ENCODE assay signal across 17 cellular contexts in genomic region chr17:53186004-53186403, GRCh38.
DNase-seq lines count a peak whose midpoint lies in the region; ATAC-seq, FAIRE-seq and TF ChIP-seq lines count a peak whose summit lies in the region.
"Had no signal": no experiment of that assay in that cellular context is flagged by ENCODE, and none has a peak within 500 bp of the region (broad histone marks: within the 10 kb centered on the region; RNA-seq: fewer than 3 reads in every experiment).

No MANE protein-coding gene starts in this region.

- no peak overlapping the region for H3K56ac ChIP-seq in H1 (replicated peaks; ENCODE audit: insufficient read length, low read depth, low read length)

- H2AFZ ChIP-seq in H1 (ENCODE audit: low read length), result no peak overlapping the region

- WGBS in H1 (ENCODE audit: extremely low coverage in 1 of 2, insufficient coverage in 1 of 2, insufficient read length in 1 of 2, insufficient replicate concordance in 2 of 2, low coverage in 1 of 2, low lambda C conversion rate in 2 of 2, missing lambda C conversion rate in 1 of 2), 2 experiments, result 83% methylated on average over 2 of the region's 2 CpGs; no CpG with 5 or more reads in 1 of the 2 experiments

- H3K23me2 ChIP-seq in H1 (ENCODE audit: low read depth, low read length), result no peaks in the 10 kb centered on the region

- no peak overlapping the region for H3K4me3 Mint-ChIP-seq in neural crest cell
- H3K4me3 Mint-ChIP-seq: CD4-positive, alpha-beta T cell; HFFc6; IgD-negative memory B cell had no signal

- no peak overlapping the region for H4K5ac ChIP-seq in H1 (ENCODE audit: insufficient read length, low read depth, low read length)

- no peak for TF ChIP-seq CTCF in cardiac muscle cell (IDR thresholded peaks at IDR 0.05; ENCODE audit: low read depth, low read length)
- no peak for TF ChIP-seq CTCF in H1 (IDR thresholded peaks at IDR 0.05; ENCODE audit: control extremely low read depth in 1 of 3, insufficient read depth in 1 of 3, low read depth in 1 of 3, low read length in 3 of 3)
- peak; percentile 24 for TF ChIP-seq CTCF in neural crest cell (conservative IDR thresholded peaks at IDR 0.05)

- DNase-seq in cardiac muscle cell (ENCODE audit: low read depth in 1 of 2, low spot score in 1 of 2), result peak in 1 of 2 donors; percentile 37
- no peak for DNase-seq in Right ventricle myocardium superior
- DNase-seq in H1 (ENCODE audit: low read depth in 1 of 2, low spot score in 2 of 2), result no peak
- no peak for DNase-seq in neural crest cell (ENCODE audit: low read depth, low spot score)
- no peak for DNase-seq in hypothalamus (lab: John Stamatoyannopoulos, UW)
- DNase-seq: ACHN; C1 segment of cervical spinal cord; CD4-positive, alpha-beta T cell; DND-41; GF-D8; GOT3; HCEC 1CT; HFFc6; KG1 had no signal

- H2AK5ac ChIP-seq in H1 (ENCODE audit: low read depth, low read length), result no peak overlapping the region

- H3K27me3 ChIP-seq in cardiac muscle cell (no peaks in the 10 kb centered on the region), H1 (replicated peaks in 1 of 4; ENCODE audit: control insufficient read depth in 3 of 4, extremely low read depth in 1 of 4, insufficient read depth in 3 of 4, low read length in 3 of 4) (no peaks in the 10 kb centered on the region)

- FAIRE-seq in H1 (lab: Jason Lieb, UNC), result no peak

- H3K4me3 ChIP-seq in cardiac muscle cell (no peak overlapping the region), H1 (ENCODE audit: extremely low read depth in 1 of 4, insufficient read depth in 2 of 4, low read depth in 3 of 4, low read length in 4 of 4) (no peak overlapping the region)

- H3K27me3 Mint-ChIP-seq in neural crest cell (ENCODE audit: low read depth), result no peaks in the 10 kb centered on the region
- H3K27me3 Mint-ChIP-seq: CD4-positive, alpha-beta T cell; IgD-negative memory B cell had no signal

- TF ChIP-seq POLR2A in H1 (IDR thresholded peaks at IDR 0.05; ENCODE audit: control extremely low read depth in 1 of 2, low read depth in 2 of 2, low read length in 2 of 2), result no peak

- H3K36me3 ChIP-seq in cardiac muscle cell, result no peaks in the 10 kb centered on the region
- H3K36me3 ChIP-seq in H1 (ENCODE audit: control insufficient read depth in 2 of 4, insufficient read depth in 4 of 4, low read length in 3 of 4), result no peaks in the 10 kb centered on the region

- TF ChIP-seq EP300 in H1 (IDR thresholded peaks at IDR 0.05; ENCODE audit: borderline replicate concordance in 1 of 2, low read depth in 2 of 2, low read length in 2 of 2), result no peak

- CTCF ChIA-PET in H1 (lab: Charles Lee; ENCODE audit: partially characterized antibody), result interaction anchor here (0.7 to 2.8 kb wide), 7 partner anchors 10 to 337 kb away, joined by 3 to 10 read pairs (median 4); no protein-coding TSS in a partner anchor

- H3K9ac ChIP-seq in H1 (replicated peaks in 1 of 4; ENCODE audit: extremely low read depth in 1 of 4, low read depth in 3 of 4, low read length in 3 of 4), result no peak overlapping the region

- no peaks in the 10 kb centered on the region for H3K36me3 Mint-ChIP-seq in neural crest cell (ENCODE audit: low read depth)
- H3K36me3 Mint-ChIP-seq: IgD-negative memory B cell had no signal

- peaks cover 3% of the 10 kb centered on the region for H3K9me3 Mint-ChIP-seq in neural crest cell

- no peak overlapping the region for H2BK12ac ChIP-seq in H1 (ENCODE audit: low read depth, low read length)

- H3K23ac ChIP-seq in H1 (ENCODE audit: insufficient read length), result no peak overlapping the region

- H3K9me3 ChIP-seq in cardiac muscle cell (ENCODE audit: low read depth) (no peaks in the 10 kb centered on the region), H1 (ENCODE audit: insufficient read depth in 2 of 2, low read depth in 1 of 2, low read length in 1 of 2) (no peaks in the 10 kb centered on the region; a peak in 1 of 4 replicates)

- no peaks in the 10 kb centered on the region for H3K4me1 Mint-ChIP-seq in neural crest cell
- H3K4me1 Mint-ChIP-seq: IgD-negative memory B cell had no signal

- H2BK15ac ChIP-seq in H1 (ENCODE audit: low read length), result no peak overlapping the region

- H4K20me1 ChIP-seq in H1 (replicated peaks in 1 of 2; ENCODE audit: control insufficient read depth in 1 of 2, insufficient read depth in 2 of 2, low read length in 2 of 2), result no peaks in the 10 kb centered on the region

- no peak overlapping the region for H3K4me2 ChIP-seq in H1 (ENCODE audit: insufficient read depth in 1 of 2, low read depth in 2 of 2, low read length in 2 of 2)

- H2BK5ac ChIP-seq in H1 (ENCODE audit: low read depth, low read length), result no peak overlapping the region

- no peak overlapping the region for H4K91ac ChIP-seq in H1 (replicated peaks; ENCODE audit: insufficient read length, low read length)

- H3K27ac Mint-ChIP-seq in neural crest cell (ENCODE audit: unreplicated experiment), result peak overlapping the region; percentile 21
- H3K27ac Mint-ChIP-seq: CD4-positive, alpha-beta T cell; HFFc6; IgD-negative memory B cell had no signal

- no peak overlapping the region for H2BK20ac ChIP-seq in H1 (ENCODE audit: low read length)

- H3K27ac ChIP-seq in cardiac muscle cell, result peak overlapping the region; percentile 69
- no peak overlapping the region for H3K27ac ChIP-seq in H1 (ENCODE audit: low read depth, low read length)

- intact Hi-C loops in Right ventricle myocardium superior (cut with DNase I), result no loop called here

- POLR2A ChIA-PET in H1 (lab: Charles Lee; ENCODE audit: partially characterized antibody), result no interaction called here

- H3K79me2 ChIP-seq in H1 (ENCODE audit: control insufficient read depth in 1 of 2, insufficient read depth in 2 of 2, low read length in 2 of 2), result no peaks in the 10 kb centered on the region

- no peak overlapping the region for H3K14ac ChIP-seq in H1 (ENCODE audit: insufficient read length)

- H3K18ac ChIP-seq in H1 (ENCODE audit: extremely low read depth, low read length), result no peak overlapping the region

- H2BK120ac ChIP-seq in H1 (replicated peaks; ENCODE audit: low read depth, low read length), result no peak overlapping the region

- H3K4me1 ChIP-seq in cardiac muscle cell (ENCODE audit: low read depth), result peaks cover 41% of the 10 kb centered on the region
- no peaks in the 10 kb centered on the region for H3K4me1 ChIP-seq in H1 (replicated peaks in 1 of 4; ENCODE audit: control insufficient read depth in 3 of 4, insufficient read depth in 4 of 4, low read length in 3 of 4)

- ATAC-seq in Right ventricle myocardium superior (ENCODE audit: poor library complexity) (no peak), GM21515 (IDR thresholded peaks at IDR 0.05; ENCODE audit: unreplicated experiment) (no peak), GM19467 (IDR thresholded peaks at IDR 0.05; ENCODE audit: unreplicated experiment) (no peak)

- H3K4ac ChIP-seq in H1 (replicated peaks; ENCODE audit: insufficient read length, low read depth, low read length), result no peak overlapping the region

- H4K8ac ChIP-seq in H1 (ENCODE audit: extremely low read depth, insufficient read depth, low read length), result no peak overlapping the region

- peak; percentile 29 to 38; a peak in 3 of 4 replicates for TF ChIP-seq RAD21 in H1 (IDR thresholded peaks at IDR 0.05 in 1 of 2, conservative IDR thresholded peaks at IDR 0.05 in 1 of 2; ENCODE audit: low read depth in 2 of 2, low read length in 2 of 2)

- no peaks in the 10 kb centered on the region for H3K79me1 ChIP-seq in H1 (ENCODE audit: low read depth, low read length)

TF ChIP-seq in H1, 55 proteins besides CTCF, POLR2A, EP300 and RAD21 (continues in another document):
- TF ChIP-seq USF2 (IDR thresholded peaks at IDR 0.05; ENCODE audit: low read length) (no peak), KDM4A (IDR thresholded peaks at IDR 0.05; ENCODE audit: low read depth, low read length, severe bottlenecking) (no peak), ATF3 (IDR thresholded peaks at IDR 0.05; ENCODE audit: insufficient read depth, low read depth, low read length) (no peak), RBBP5 (IDR thresholded peaks at IDR 0.05; ENCODE audit: borderline replicate concordance, low read depth, low read length) (no peak), POLR2AphosphoS5 (IDR thresholded peaks at IDR 0.05; ENCODE audit: low read depth, low read length) (no peak), SIRT6 (IDR thresholded peaks at IDR 0.05; ENCODE audit: low read length) (no peak), SRF (IDR thresholded peaks at IDR 0.05; ENCODE audit: low read depth, low read length) (no peak), ASH2L (IDR thresholded peaks at IDR 0.05; ENCODE audit: low read length) (no peak), CREB1 (IDR thresholded peaks at IDR 0.05) (no peak), GABPA (IDR thresholded peaks at IDR 0.05; ENCODE audit: borderline replicate concordance, insufficient read depth, low read length) (no peak), TBP (IDR thresholded peaks at IDR 0.05; ENCODE audit: low read depth, low read length) (no peak), SIN3A (conservative IDR thresholded peaks at IDR 0.05 in 1 of 2, IDR thresholded peaks at IDR 0.05 in 1 of 2; ENCODE audit: low read depth in 1 of 2, low read length in 2 of 2) (no peak), ATF2 (IDR thresholded peaks at IDR 0.05; ENCODE audit: low read length) (no peak), CHD2 (IDR thresholded peaks at IDR 0.05; ENCODE audit: low read length) (no peak), BCL11A (IDR thresholded peaks at IDR 0.05; ENCODE audit: low read depth in 2 of 2, low read length in 2 of 2) (no peak)
